ENCODE assay signal across 8 cellular contexts in genomic region chr18:49041677-49042570, GRCh38.
A peak's percentile ranks its signal among the peaks of the same experiment; 100 is the strongest.
DNase-seq lines count a peak whose midpoint lies in the region; ATAC-seq lines count a peak whose summit lies in the region.

No MANE protein-coding gene starts in this region.

- peak; percentile 37 for DNase-seq in SIG-M5 treated with dmso at 0.1 percent for 504 hours (lab: John Stamatoyannopoulos, UW; ENCODE audit: unreplicated experiment)
- DNase-seq in SIG-M5 (lab: John Stamatoyannopoulos, UW), result no peak
- DNase-seq in NCI-H1105 treated with DMSO at 0.1 percent for 48 hours (lab: John Stamatoyannopoulos, UW), result peak; percentile 25
- peak; percentile 40 for DNase-seq in activated CD8-positive, alpha-beta memory T cell treated with anti-CD3 and anti-CD28 coated beads, Interleukin-2, amount 50 U/mL, for 48 hours
- DNase-seq in glomerular visceral epithelial cell (ENCODE audit: extremely low spot score), result peak; percentile 53
- DNase-seq in sciatic nerve (ENCODE audit: low spot score), result peak; percentile 75
- DNase-seq in inferior parietal cortex (ENCODE audit: extremely low spot score), result no peak

- peak; percentile 81 for ATAC-seq in sciatic nerve
- no peak for ATAC-seq in HG03432 (IDR thresholded peaks at IDR 0.05; ENCODE audit: unreplicated experiment)

- intact Hi-C loops in sciatic nerve (cut with DNase I), result no loop called here

Comparison
In these comparisons a context has a peak if more than half of its experiments do, and no peak if none do; other contexts are left out.
1. DNase-seq: peak in SIG-M5 treated with dmso at 0.1 percent for 504 hours (single experiment), NCI-H1105 treated with DMSO at 0.1 percent for 48 hours (single experiment), activated CD8-positive, alpha-beta memory T cell treated with anti-CD3 and anti-CD28 coated beads, Interleukin-2, amount 50 U/mL, for 48 hours (single experiment), glomerular visceral epithelial cell (single experiment) and sciatic nerve (single experiment); none in SIG-M5 (single experiment) and inferior parietal cortex (single experiment).